ENCODE assay signal across 26 cellular contexts in genomic region chr7:101959342-101959741, GRCh38.
"Had no signal": no experiment of that assay in that cellular context is flagged by ENCODE, and none has a peak within 500 bp of the region (broad histone marks: within the 10 kb centered on the region; RNA-seq: fewer than 3 reads in every experiment).

No MANE protein-coding gene starts in this region.

- H3K27ac ChIP-seq: breast epithelium, esophagus squamous epithelium, suprapubic skin, vagina had no signal

- H3K9me3 ChIP-seq: breast epithelium, esophagus squamous epithelium, heart left ventricle, suprapubic skin, vagina had no signal

- H3K4me3 ChIP-seq: breast epithelium, esophagus squamous epithelium, heart left ventricle, suprapubic skin, vagina had no signal

- H3K36me3 ChIP-seq: breast epithelium, esophagus squamous epithelium, heart left ventricle, suprapubic skin, vagina had no signal

- ATAC-seq: activated T-cell treated with anti-CD3 and anti-CD28 coated beads, Interleukin-2, amount 50 U/mL, for 4 hours; heart left ventricle; left cardiac atrium; natural killer cell; stimulated activated naive CD8-positive, alpha-beta T cell treated with anti-CD3 and anti-CD28 coated beads, Interleukin-15, amount 100 ng/mL, for 72 hours; T-cell had no signal

- H3K4me3 Mint-ChIP-seq: activated naive CD8-positive, alpha-beta T cell treated with anti-CD3 and anti-CD28 coated beads, Interleukin-2, amount 10 ng/mL, durations not matched to agents 7 days and 5 days; activated T-cell treated with anti-CD3 and anti-CD28 coated beads, Interleukin-2, amount 50 U/mL, for 4 hours; central memory CD8-positive, alpha-beta T cell; natural killer cell; stimulated activated naive CD8-positive, alpha-beta T cell treated with anti-CD3 and anti-CD28 coated beads, Interleukin-15, amount 100 ng/mL, for 72 hours; T-cell had no signal

- H3K27me3 ChIP-seq: breast epithelium, esophagus squamous epithelium, heart left ventricle, suprapubic skin, vagina had no signal

- H3K27me3 Mint-ChIP-seq: activated naive CD8-positive, alpha-beta T cell treated with anti-CD3 and anti-CD28 coated beads, Interleukin-2, amount 10 ng/mL, durations not matched to agents 7 days and 5 days; central memory CD8-positive, alpha-beta T cell; stimulated activated naive CD8-positive, alpha-beta T cell treated with anti-CD3 and anti-CD28 coated beads, Interleukin-15, amount 100 ng/mL, for 72 hours; T-cell had no signal

- H3K27ac Mint-ChIP-seq: activated naive CD8-positive, alpha-beta T cell treated with anti-CD3 and anti-CD28 coated beads, Interleukin-2, amount 10 ng/mL, durations not matched to agents 7 days and 5 days; activated T-helper 2 cell treated with anti-CD3 and anti-CD28 coated beads, Interferon-gamma antibody, Interleukin-2, Interleukin-4, amounts not matched to agents 10 μg/mL and 5 μg/mL and 100 μg/mL, durations not matched to agents 14 hours and 24 hours and 36 hours; natural killer cell; stimulated activated naive CD8-positive, alpha-beta T cell treated with anti-CD3 and anti-CD28 coated beads, Interleukin-15, amount 100 ng/mL, for 72 hours; T-cell had no signal

- DNase-seq: activated CD4-positive, alpha-beta T cell treated with anti-CD3 and anti-CD28 coated beads for 4 hours; activated CD4-positive, alpha-beta T cell treated with anti-CD3 and anti-CD28 coated beads, Interleukin-2, amount 50 U/mL, for 48 hours; activated CD4-positive, CD25-positive, alpha-beta regulatory T cell; activated CD8-positive, alpha-beta memory T cell treated with anti-CD3 and anti-CD28 coated beads, Interleukin-2, amount 50 U/mL, for 48 hours; activated naive CD4-positive, alpha-beta T cell treated with Interleukin-2 at 50 U/mL for 16 hours; activated naive CD8-positive, alpha-beta T cell treated with anti-CD3 and anti-CD28 coated beads, Interleukin-2, amount 10 ng/mL, durations not matched to agents 7 days and 5 days; activated T-cell treated with anti-CD3 and anti-CD28 coated beads, Interleukin-2, amount 50 U/mL, for 4 hours; amniotic stem cell; effector memory CD4-positive, alpha-beta T cell; esophagus squamous epithelium; heart left ventricle; islet precursor cell; left cardiac atrium; midbrain; natural killer cell; nucleus accumbens; retina; stimulated activated CD4-positive, alpha-beta T cell treated with anti-CD3 and anti-CD28 coated beads, Interleukin-1b, Interleukin-23, amount 100 ng/mL, for 48 hours; stimulated activated naive CD8-positive, alpha-beta T cell treated with anti-CD3 and anti-CD28 coated beads, Interleukin-15, amount 100 ng/mL, for 72 hours; T-cell; T1000 had no signal

- H3K36me3 Mint-ChIP-seq: activated naive CD8-positive, alpha-beta T cell treated with anti-CD3 and anti-CD28 coated beads, Interleukin-2, amount 10 ng/mL, durations not matched to agents 7 days and 5 days; natural killer cell; T-cell had no signal

- H3K4me1 ChIP-seq: breast epithelium, suprapubic skin had no signal

- H3K9me3 Mint-ChIP-seq: activated naive CD8-positive, alpha-beta T cell treated with anti-CD3 and anti-CD28 coated beads, Interleukin-2, amount 10 ng/mL, durations not matched to agents 7 days and 5 days; activated T-cell treated with anti-CD3 and anti-CD28 coated beads, Interleukin-2, amount 50 U/mL, for 4 hours; activated T-helper 2 cell treated with anti-CD3 and anti-CD28 coated beads, Interferon-gamma antibody, Interleukin-2, Interleukin-4, amounts not matched to agents 10 μg/mL and 5 μg/mL and 100 μg/mL, durations not matched to agents 14 hours and 24 hours and 36 hours; central memory CD8-positive, alpha-beta T cell; natural killer cell; stimulated activated naive CD8-positive, alpha-beta T cell treated with anti-CD3 and anti-CD28 coated beads, Interleukin-15, amount 100 ng/mL, for 72 hours; T-cell had no signal
